Comparison of ENCODE assay signal across 16 cellular contexts in genomic region chr2:31208240-31208639, GRCh38.
"Had no signal": no experiment of that assay in that cellular context is flagged by ENCODE, and none has a peak within 500 bp of the region (broad histone marks: within the 10 kb centered on the region; RNA-seq: fewer than 3 reads in every experiment).

No MANE protein-coding gene starts in this region.

- H3K4me1 ChIP-seq: prostate gland had no signal

- H3K27me3 ChIP-seq: upper lobe of left lung had no signal

- ATAC-seq: activated CD8-positive, alpha-beta memory T cell treated with anti-CD3 and anti-CD28 coated beads, Interleukin-2, amount 10 ng/mL, durations not matched to agents 7 days and 5 days; natural killer cell; right cardiac atrium had no signal

- H3K36me3 ChIP-seq: left ventricle myocardium inferior, prostate gland, upper lobe of left lung had no signal

- H3K4me2 ChIP-seq: smooth muscle cell had no signal

- DNase-seq: activated CD4-positive, alpha-beta T cell treated with anti-CD3 and anti-CD28 coated beads for 1 hour; activated CD4-positive, alpha-beta T cell treated with anti-CD3 and anti-CD28 coated beads, Interleukin-2, amount 50 U/mL, for 4 hours; activated CD8-positive, alpha-beta memory T cell treated with anti-CD3 and anti-CD28 coated beads, Interleukin-2, amount 10 ng/mL, durations not matched to agents 7 days and 5 days; activated naive CD4-positive, alpha-beta T cell treated with anti-CD3 and anti-CD28 coated beads, Interleukin-2, amount 50 U/mL, for 16 hours; activated T-cell treated with anti-CD3 and anti-CD28 coated beads, Interleukin-2, amount 50 U/mL, for 24 hours; hippocampal formation; left ventricle myocardium inferior; natural killer cell; right cardiac atrium; stimulated activated CD4-positive, alpha-beta T cell treated with anti-CD3 and anti-CD28 coated beads, Interleukin-4, amount 100 ng/mL, for 4 hours; stimulated activated CD8-positive, alpha-beta memory T cell treated with anti-CD3 and anti-CD28 coated beads, Interleukin-4, amount 100 ng/mL, for 48 hours; T-helper 1 cell; T1000; upper lobe of left lung had no signal

- H3K27ac ChIP-seq: left ventricle myocardium inferior, prostate gland, upper lobe of left lung had no signal

- H3K4me3 ChIP-seq: left ventricle myocardium inferior, prostate gland, smooth muscle cell, upper lobe of left lung had no signal

- H3K9me3 ChIP-seq: left ventricle myocardium inferior, prostate gland, upper lobe of left lung had no signal
